Comparison of ENCODE assay signal across 8 cellular contexts in the genomic region with DNA sequence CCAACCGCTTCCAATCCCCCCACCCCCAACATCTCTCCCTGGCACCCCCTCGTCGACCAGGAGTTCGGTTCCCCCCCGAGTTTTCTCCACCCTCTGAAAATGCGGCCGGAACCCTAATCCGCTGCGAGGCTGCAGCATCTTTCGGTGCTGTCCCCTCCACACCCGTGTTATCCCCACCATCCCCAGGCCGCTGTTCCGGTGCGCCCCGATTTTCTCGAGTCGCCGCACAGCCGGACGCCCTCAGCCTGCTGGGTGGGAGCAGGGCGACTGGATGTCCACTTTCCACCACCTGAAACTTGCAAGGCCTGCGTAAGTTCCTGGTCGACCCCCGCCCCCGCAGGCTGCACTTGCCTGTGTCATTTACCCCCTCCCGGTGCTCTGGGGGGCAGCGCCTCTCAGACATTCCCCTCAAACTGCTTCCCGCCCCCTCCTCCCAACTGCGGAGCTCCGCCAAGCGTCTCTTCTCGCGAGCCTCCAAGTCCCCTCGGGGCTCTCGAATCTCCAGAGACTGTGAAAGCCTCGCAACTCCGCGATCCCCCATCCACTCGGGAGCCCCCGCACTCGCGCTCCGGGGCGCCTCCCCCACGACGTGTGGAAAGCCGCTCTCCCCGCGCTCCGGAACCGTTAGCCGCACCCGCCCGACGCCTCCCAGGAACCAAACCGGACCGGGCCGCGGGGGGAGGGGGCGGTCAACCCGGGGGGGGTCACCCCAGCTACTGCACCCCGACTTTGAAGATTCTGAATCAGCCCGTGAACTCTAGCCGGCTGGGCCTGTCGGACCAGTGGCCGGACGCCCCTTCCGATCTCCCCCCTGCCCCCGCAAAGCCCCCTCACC. TPM values are rescaled to one million over a fixed set of nuclear protein-coding genes. Genes with fewer than 3 reads are reported as not detected.
A peak's percentile ranks its signal among the peaks of the same experiment; 100 is the strongest.
DNase-seq lines count a peak whose midpoint lies in the region; ATAC-seq lines count a peak whose summit lies in the region.

No MANE protein-coding gene starts in this region.

- H3K9me3 ChIP-seq in esophagus (ENCODE audit: control insufficient read depth in 2 of 2, insufficient read depth in 1 of 2, low read depth in 1 of 2, low read length in 1 of 2): no peaks in the 10 kb centered on the region
- no peaks in the 10 kb centered on the region for H3K9me3 ChIP-seq in muscle layer of duodenum (ENCODE audit: control insufficient read depth in 1 of 2, low read length in 2 of 2)

- peak; percentile 91 for DNase-seq in DMS 273 (lab: John Stamatoyannopoulos, UW; ENCODE audit: unreplicated experiment)
- DNase-seq in DMS 273 treated with DMSO at 0.1 percent for 48 hours (lab: John Stamatoyannopoulos, UW): no peak
- DNase-seq in M059J (ENCODE audit: low read depth): peak; percentile 80
- DNase-seq in activated CD4-positive, alpha-beta T cell treated with anti-CD3 and anti-CD28 coated beads, Interleukin-2, amount 50 U/mL, for 48 hours: peak; percentile 20 to 26

- ATAC-seq in GM21390 (IDR thresholded peaks at IDR 0.05; ENCODE audit: unreplicated experiment): no peak

- H3K4me3 ChIP-seq in esophagus (ENCODE audit: low read depth in 1 of 2, low read length in 2 of 2) (peak overlapping the region; percentile 54 to 67), muscle layer of duodenum (ENCODE audit: low read depth in 1 of 2, low read length in 2 of 2) (peak overlapping the region; percentile 60 to 80), urinary bladder (ENCODE audit: low read depth, low read length) (peak overlapping the region; percentile 52)

- H3K27ac ChIP-seq in esophagus (ENCODE audit: low read depth in 2 of 2, low read length in 1 of 2) (peak overlapping the region; percentile 47 to 78), muscle layer of duodenum (ENCODE audit: low read length) (no peak overlapping the region), urinary bladder (ENCODE audit: low read depth) (no peak overlapping the region)

- no peaks in the 10 kb centered on the region for H3K27me3 ChIP-seq in esophagus (ENCODE audit: control insufficient read depth in 1 of 2, insufficient read depth in 2 of 2, low read length in 2 of 2)
- no peaks in the 10 kb centered on the region for H3K27me3 ChIP-seq in muscle layer of duodenum (ENCODE audit: low read depth, low read length)

- 0 to 1% methylated on average over 61 to 69 of the region's 69 CpGs for WGBS in esophagus, 2 donors
- WGBS in urinary bladder: under 1% methylated on average over 69 of the region's 69 CpGs

- peaks cover 3 to 4% of the 10 kb centered on the region in 2 donors for H3K4me1 ChIP-seq in esophagus (ENCODE audit: control insufficient read depth in 2 of 2, insufficient read depth in 2 of 2, low read length in 1 of 2)
- H3K4me1 ChIP-seq in muscle layer of duodenum (ENCODE audit: control insufficient read depth in 1 of 2, insufficient read depth in 2 of 2, low read length in 2 of 2): peaks cover 8 to 22% of the 10 kb centered on the region in 2 donors
- H3K4me1 ChIP-seq in urinary bladder (ENCODE audit: insufficient read depth): no peaks in the 10 kb centered on the region

- H3K36me3 ChIP-seq in esophagus (ENCODE audit: control insufficient read depth in 2 of 2, insufficient read depth in 2 of 2, low read length in 1 of 2) (no peaks in the 10 kb centered on the region), muscle layer of duodenum (ENCODE audit: control insufficient read depth in 1 of 2, insufficient read depth in 2 of 2, low read length in 2 of 2) (no peaks in the 10 kb centered on the region), urinary bladder (ENCODE audit: insufficient read depth) (no peaks in the 10 kb centered on the region)

RNA-seq across cellular contexts. Expression of a gene that starts 0.6 kb away (rescaled TPM):
- 52.6 and 52.9 TPM in 2 replicates for total RNA-seq in M059J (2014; rRNA removed; shearing (Covaris generic))
- 1 to 10 TPM; 1.0 to 2.0 TPM for polyA plus RNA-seq in esophagus
- total RNA-seq in urinary bladder: 12.8 TPM
- polyA plus RNA-seq in urinary bladder: 2.6 TPM

Comparison
In these comparisons a context has a peak if more than half of its experiments do, and no peak if none do; other contexts are left out.
1. H3K27ac ChIP-seq: peak in esophagus (2 of 2); none in muscle layer of duodenum (single experiment) and urinary bladder (single experiment).
2. Peak in every context shown above with its lines, with median percentiles within 50 percentile points of each other: H3K4me3 ChIP-seq.